In the genomic region with DNA sequence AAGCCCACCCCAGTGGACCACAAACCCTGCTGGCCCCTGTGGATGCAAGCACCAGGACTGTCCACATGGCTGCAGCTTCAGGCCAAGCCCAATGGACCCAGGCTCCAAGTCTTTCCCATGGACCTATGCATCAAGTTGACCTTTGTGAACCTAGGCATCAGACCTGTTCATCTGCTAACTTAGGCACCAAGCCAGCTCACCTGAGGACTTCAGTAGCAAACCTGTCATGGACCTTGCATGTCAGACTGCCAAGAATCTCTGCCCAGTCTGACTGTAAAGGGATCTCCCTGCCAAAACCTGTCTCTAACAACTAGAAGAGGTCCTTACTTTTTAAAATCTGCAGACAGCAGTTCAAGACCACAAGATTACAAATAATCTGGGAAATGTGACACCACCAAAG, we compare ENCODE assay signal across 19 cellular contexts. TPM values are rescaled to one million over a fixed set of nuclear protein-coding genes. Genes with fewer than 3 reads are reported as not detected.
A peak's percentile ranks its signal among the peaks of the same experiment; 100 is the strongest.
DNase-seq lines count a peak whose midpoint lies in the region; ATAC-seq and TF ChIP-seq lines count a peak whose summit lies in the region.
"Had no signal": no experiment of that assay in that cellular context is flagged by ENCODE, and none has a peak within 500 bp of the region (broad histone marks: within the 10 kb centered on the region; RNA-seq: fewer than 3 reads in every experiment).

No MANE protein-coding gene starts in this region.

- no peak for DNase-seq in ascending aorta (ENCODE audit: low spot score in 2 of 2)
- DNase-seq in esophagus squamous epithelium (lab: John Stamatoyannopoulos, UW): no peak
- no peak for DNase-seq in stomach
- DNase-seq in Calu3: no peak
- DNase-seq: CD8-positive, alpha-beta memory T cell; DMS79 treated with DMSO at 0.1 percent for 48 hours; H9; MG63; NCI-H1092 treated with DMSO at 0.1 percent for 48 hours; NCI-H748 treated with DMSO at 0.1 percent for 48 hours; NK-92 treated with Interleukin-12 subunit alpha and Interleukin-12 subunit beta, amount 100 ng/mL, for 24 hours; Peyer's patch had no signal

- no TSS peak for BruUV-seq in Calu3 (replicated peaks; lab: Mats Ljungman, UMichigan)

- H3K36me3 ChIP-seq in ascending aorta (no peaks in the 10 kb centered on the region), esophagus squamous epithelium (no peaks in the 10 kb centered on the region), stomach (no peaks in the 10 kb centered on the region)
- H3K36me3 ChIP-seq: BLaER1 treated with 17β-estradiol and CSF1 and Interleukin-3, amounts not matched to agents 10 nM and 100 nM; MG63; Peyer's patch had no signal

- no peak for ATAC-seq in GM19397 (IDR thresholded peaks at IDR 0.05; ENCODE audit: unreplicated experiment)
- no peak for ATAC-seq in HG02970 (IDR thresholded peaks at IDR 0.05; ENCODE audit: low FRiP score, unreplicated experiment)

- H3K27me3 ChIP-seq in ascending aorta: no peaks in the 10 kb centered on the region
- no peaks in the 10 kb centered on the region for H3K27me3 ChIP-seq in esophagus squamous epithelium
- H3K27me3 ChIP-seq in stomach: no peaks in the 10 kb centered on the region
- H3K27me3 ChIP-seq: BLaER1 treated with 17β-estradiol and CSF1 and Interleukin-3, amounts not matched to agents 10 nM and 100 nM; MG63; Peyer's patch had no signal

- H3K4me3 ChIP-seq in ascending aorta (no peak overlapping the region), esophagus squamous epithelium (no peak overlapping the region), stomach (no peak overlapping the region)
- H3K4me3 ChIP-seq: BLaER1 treated with 17β-estradiol and CSF1 and Interleukin-3, amounts not matched to agents 10 nM and 100 nM; MG63; Peyer's patch had no signal

- intact Hi-C loops in ascending aorta (cut with DNase I) (no loop called here), esophagus squamous epithelium (cut with DNase I) (no loop called here), stomach (cut with DNase I; ENCODE audit: low total_unique reads) (no loop called here), Calu3 (cut with micrococcal nuclease; ENCODE audit: unreplicated experiment) (no loop called here)

- peak overlapping the region; percentile 51 for H3K27ac ChIP-seq in C4-2B
- peak overlapping the region; percentile 60 to 63 for H3K27ac ChIP-seq in ascending aorta
- peak overlapping the region; percentile 80 to 89 (median 84) for H3K27ac ChIP-seq in esophagus squamous epithelium
- H3K27ac ChIP-seq in stomach: peak overlapping the region in 3 of 5 donors; percentile 4 to 54 (median 21)
- H3K27ac ChIP-seq: BLaER1 treated with 17β-estradiol and CSF1 and Interleukin-3, amounts not matched to agents 10 nM and 100 nM; Peyer's patch had no signal

- H3K36me3 Mint-ChIP-seq in Calu3 (ENCODE audit: insufficient read depth, unreplicated experiment): no peaks in the 10 kb centered on the region
- H3K36me3 Mint-ChIP-seq: CD8-positive, alpha-beta memory T cell had no signal

- H3K27ac Mint-ChIP-seq in Calu3 (ENCODE audit: unreplicated experiment): no peak overlapping the region
- H3K27ac Mint-ChIP-seq: CD8-positive, alpha-beta memory T cell had no signal

- TF ChIP-seq CTCF in C4-2B (conservative IDR thresholded peaks at IDR 0.05): no peak
- no peak for TF ChIP-seq CTCF in ascending aorta (IDR thresholded peaks at IDR 0.05)
- TF ChIP-seq CTCF in esophagus squamous epithelium (IDR thresholded peaks at IDR 0.05): no peak
- no peak for TF ChIP-seq CTCF in stomach (IDR thresholded peaks at IDR 0.05)
- TF ChIP-seq CTCF in Calu3 (IDR thresholded peaks at IDR 0.05; ENCODE audit: unreplicated experiment): no peak

- H3K9me3 Mint-ChIP-seq in Calu3 (ENCODE audit: low read depth, unreplicated experiment): no peaks in the 10 kb centered on the region
- H3K9me3 Mint-ChIP-seq: H9 had no signal

- H3K9me3 ChIP-seq in ascending aorta (peaks cover 0 to 12% of the 10 kb centered on the region in 2 donors), esophagus squamous epithelium (no peaks in the 10 kb centered on the region), stomach (peaks cover 0 to 3% (median 0%) of the 10 kb centered on the region in 4 donors)

- no peaks in the 10 kb centered on the region for H3K4me1 Mint-ChIP-seq in Calu3 (ENCODE audit: low read depth, unreplicated experiment)
- H3K4me1 Mint-ChIP-seq: CD8-positive, alpha-beta memory T cell; H9 had no signal

- H3K27me3 Mint-ChIP-seq in Calu3 (ENCODE audit: unreplicated experiment): no peaks in the 10 kb centered on the region

- no peak for TF ChIP-seq EP300 in stomach (IDR thresholded peaks at IDR 0.05)

- H3K4me1 ChIP-seq in ascending aorta (peaks cover 5 to 36% of the 10 kb centered on the region in 2 donors), esophagus squamous epithelium (peaks cover 4 to 51% (median 30%) of the 10 kb centered on the region in 3 donors), stomach (peaks cover 0 to 25% (median 18%) of the 10 kb centered on the region in 4 donors)
- H3K4me1 ChIP-seq: BLaER1 treated with 17β-estradiol and CSF1 and Interleukin-3, amounts not matched to agents 10 nM and 100 nM; Peyer's patch had no signal

- CTCF ChIA-PET in Calu3 (lab: Charles Lee): interaction anchor here (0.5 kb wide), 1 partner anchor 302 kb away, joined by 3 read pairs; no protein-coding TSS in a partner anchor

- H3K4me3 Mint-ChIP-seq in Calu3 (ENCODE audit: low read depth, unreplicated experiment): no peak overlapping the region
- H3K4me3 Mint-ChIP-seq: CD8-positive, alpha-beta memory T cell; H9 had no signal

- TF ChIP-seq POLR2A in esophagus squamous epithelium (IDR thresholded peaks at IDR 0.05) (no peak), stomach (IDR thresholded peaks at IDR 0.05) (no peak)

RNA-seq across cellular contexts. Expression of a gene that starts 37.8 kb away (rescaled TPM):
- total RNA-seq in ascending aorta (6.0 TPM), esophagus squamous epithelium (1 to 10 TPM in 3 of 4 donors, under 1 TPM in 1; 0.45 to 8.6 (median 2.6) TPM), stomach (1 to 10 TPM in 4 of 5 donors, under 1 TPM in 1; 0.55 to 2.3 (median 1.8) TPM), Calu3 (2022) (not detected in 2 replicates)
- polyA plus RNA-seq in stomach: 1 to 10 TPM; 1.2 to 7.0 (median 3.8) TPM
- total RNA-seq: A673; CD8-positive, alpha-beta memory T cell; H9; HT-29; NCI-H460 had no signal
- polyA plus RNA-seq: CD8-positive, alpha-beta memory T cell had no signal

RNA-seq across cellular contexts. Expression of a gene that starts 56.6 kb away (rescaled TPM):
- total RNA-seq in ascending aorta: 90.3 TPM
- total RNA-seq in esophagus squamous epithelium: 100 to 1,000 TPM in 1 of 4 donors, 10 to 100 TPM in 3; 53.4 to 146 (median 68.8) TPM
- 10 to 100 TPM in 2 of 5 donors, 1 to 10 TPM in 2, not detected in 1; 5.1 to 47.3 (median 9.6) TPM for total RNA-seq in stomach
- polyA plus RNA-seq in stomach: 1 to 10 TPM; 2.8 to 5.8 (median 5.2) TPM
- not detected in 2 replicates for total RNA-seq in Calu3 (2022)
- total RNA-seq: A673; CD8-positive, alpha-beta memory T cell; H9; HT-29; NCI-H460 had no signal
- polyA plus RNA-seq: CD8-positive, alpha-beta memory T cell had no signal

Comparison
In these comparisons a context has a peak if more than half of its experiments do, and no peak if none do; other contexts are left out.
1. H3K27ac ChIP-seq: peak in every context shown above with its lines; median percentile 84 in esophagus squamous epithelium; 62 in ascending aorta; 51 in C4-2B; 21 in stomach.